ENCODE assay signal across 2 cellular contexts in the genomic region with DNA sequence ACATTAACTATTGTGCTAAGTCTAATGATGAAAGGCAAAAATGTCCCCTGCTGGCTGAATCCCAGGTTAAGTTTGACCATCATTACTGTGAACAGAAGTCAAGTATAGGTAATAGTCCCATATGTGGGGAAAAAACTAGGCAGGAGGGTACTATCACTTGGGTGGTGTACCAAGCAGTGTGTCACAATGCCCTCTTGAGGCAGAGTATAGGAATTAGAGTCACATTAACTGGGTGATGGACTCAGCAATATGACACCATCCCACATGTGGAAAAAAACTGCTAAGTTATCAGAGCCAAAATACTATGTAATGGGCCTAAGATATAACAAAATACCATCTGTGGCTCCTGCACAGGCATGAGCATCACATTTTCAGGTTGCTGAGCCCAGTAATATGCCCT.
TF ChIP-seq lines count a peak whose summit lies in the region.

No MANE protein-coding gene starts in this region.

TF ChIP-seq in H1, 55 proteins besides CTCF, POLR2A, EP300 and RAD21:
- no peak for TF ChIP-seq POLR2AphosphoS5 (IDR thresholded peaks at IDR 0.05; ENCODE audit: low read depth, low read length)
- no peak for TF ChIP-seq TAF7 (optimal IDR thresholded peaks at IDR 0.05; ENCODE audit: borderline replicate concordance, low read depth, low read length)
- TF ChIP-seq CEBPB (IDR thresholded peaks at IDR 0.05; ENCODE audit: low read depth, low read length), result no peak
- TF ChIP-seq, protein P1, sequence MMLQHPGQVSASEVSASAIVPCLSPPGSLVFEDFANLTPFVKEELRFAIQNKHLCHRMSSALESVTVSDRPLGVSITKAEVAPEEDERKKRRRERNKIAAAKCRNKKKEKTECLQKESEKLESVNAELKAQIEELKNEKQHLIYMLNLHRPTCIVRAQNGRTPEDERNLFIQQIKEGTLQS (IDR thresholded peaks at IDR 0.05; ENCODE audit: insufficient read depth, low read depth, low read length), result no peak
- no peak for TF ChIP-seq TEAD4 (IDR thresholded peaks at IDR 0.05; ENCODE audit: low read depth, low read length)
- no peak for TF ChIP-seq KDM4A (IDR thresholded peaks at IDR 0.05; ENCODE audit: low read depth, low read length, severe bottlenecking)
TF ChIP-seq in H1: peak in this region for 0.

TF ChIP-seq in WTC11, 78 proteins besides CTCF, POLR2A, EP300 and RAD21:
- TF ChIP-seq ZNF138 (CRISPR knock-in tag; conservative IDR thresholded peaks at IDR 0.05), result no peak
- no peak for TF ChIP-seq ZNF423 (CRISPR knock-in tag; IDR thresholded peaks at IDR 0.05)
- TF ChIP-seq, protein P2, sequence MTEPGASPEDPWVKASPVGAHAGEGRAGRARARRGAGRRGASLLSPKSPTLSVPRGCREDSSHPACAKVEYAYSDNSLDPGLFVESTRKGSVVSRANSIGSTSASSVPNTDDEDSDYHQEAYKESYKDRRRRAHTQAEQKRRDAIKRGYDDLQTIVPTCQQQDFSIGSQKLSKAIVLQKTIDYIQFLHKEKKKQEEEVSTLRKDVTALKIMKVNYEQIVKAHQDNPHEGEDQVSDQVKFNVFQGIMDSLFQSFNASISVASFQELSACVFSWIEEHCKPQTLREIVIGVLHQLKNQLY (CRISPR knock-in tag; IDR thresholded peaks at IDR 0.05), result no peak
- TF ChIP-seq, protein P3, sequence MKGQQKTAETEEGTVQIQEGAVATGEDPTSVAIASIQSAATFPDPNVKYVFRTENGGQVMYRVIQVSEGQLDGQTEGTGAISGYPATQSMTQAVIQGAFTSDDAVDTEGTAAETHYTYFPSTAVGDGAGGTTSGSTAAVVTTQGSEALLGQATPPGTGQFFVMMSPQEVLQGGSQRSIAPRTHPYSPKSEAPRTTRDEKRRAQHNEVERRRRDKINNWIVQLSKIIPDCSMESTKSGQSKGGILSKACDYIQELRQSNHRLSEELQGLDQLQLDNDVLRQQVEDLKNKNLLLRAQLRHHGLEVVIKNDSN (CRISPR knock-in tag; IDR thresholded peaks at IDR 0.05), result no peak
- TF ChIP-seq ZNF671 (CRISPR knock-in tag; IDR thresholded peaks at IDR 0.05), result no peak
